Comparison of ENCODE assay signal across 8 cellular contexts in the genomic region with DNA sequence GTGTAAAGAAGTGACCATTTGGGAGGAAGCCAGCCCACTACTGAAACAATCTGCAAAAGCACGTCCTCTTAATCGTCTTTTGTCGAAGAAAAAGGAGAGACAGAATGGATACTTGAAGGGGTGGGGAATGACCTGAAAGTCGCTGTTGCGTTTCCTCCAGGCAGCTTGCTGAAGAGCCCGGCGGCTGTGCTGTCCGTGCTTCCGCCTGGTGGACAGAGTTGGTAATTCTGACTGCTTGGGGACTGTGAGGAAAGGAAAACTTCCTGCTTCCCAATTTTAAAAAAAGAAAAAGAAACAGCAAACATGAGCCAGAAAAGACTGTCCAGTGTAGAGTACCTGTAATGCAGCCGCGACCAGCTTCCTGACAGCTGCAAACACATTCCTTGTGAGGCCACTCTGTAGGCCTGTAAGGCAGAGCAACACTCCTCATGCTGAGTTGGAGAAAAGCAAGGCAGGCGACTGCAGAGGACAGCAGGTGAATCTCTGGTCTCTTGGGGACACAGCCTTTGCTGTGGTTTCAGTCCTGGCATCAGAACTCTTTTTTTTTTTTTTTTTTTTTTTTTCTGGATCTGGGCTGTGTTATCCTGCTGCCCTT.
DNase-seq lines count a peak whose midpoint lies in the region; ATAC-seq and TF ChIP-seq lines count a peak whose summit lies in the region.

No MANE protein-coding gene starts in this region.

- H4K20me1 ChIP-seq in Karpas-422 (ENCODE audit: insufficient read depth, low read depth, low read length), result no peaks in the 10 kb centered on the region

- H3K36me3 ChIP-seq in Karpas-422 (ENCODE audit: insufficient read depth, low read length) (no peaks in the 10 kb centered on the region), tibial nerve (no peaks in the 10 kb centered on the region)

- H3K9me3 ChIP-seq in Karpas-422 (ENCODE audit: low read length), result no peaks in the 10 kb centered on the region
- no peaks in the 10 kb centered on the region for H3K9me3 ChIP-seq in tibial nerve

- ATAC-seq in GM21526 (IDR thresholded peaks at IDR 0.05; ENCODE audit: low FRiP score, unreplicated experiment), result peak; percentile 69

- no peak overlapping the region for H2AFZ ChIP-seq in Karpas-422 (ENCODE audit: low read length)

- H3K4me1 ChIP-seq in Karpas-422 (ENCODE audit: low read length) (no peaks in the 10 kb centered on the region), tibial nerve (no peaks in the 10 kb centered on the region)

- H3K79me2 ChIP-seq in Karpas-422 (ENCODE audit: low read length), result no peaks in the 10 kb centered on the region

- H3K27ac ChIP-seq in Karpas-422 (ENCODE audit: low read length) (no peak overlapping the region), tibial nerve (no peak overlapping the region)

- H3K27me3 ChIP-seq in Karpas-422 (ENCODE audit: low read length), result no peaks in the 10 kb centered on the region
- no peaks in the 10 kb centered on the region for H3K27me3 ChIP-seq in tibial nerve

- TF ChIP-seq CTCF in tibial nerve (IDR thresholded peaks at IDR 0.05), result peak; percentile 46 to 85 (median 64)

- H3K4me3 ChIP-seq in Karpas-422 (ENCODE audit: low read length), result no peak overlapping the region
- no peak overlapping the region for H3K4me3 ChIP-seq in tibial nerve

- H3K4me2 ChIP-seq in Karpas-422 (ENCODE audit: low read depth, low read length, poor library complexity, severe bottlenecking), result no peak overlapping the region

- WGBS in tibial nerve, 2 donors, result 12 to 15% methylated on average over 12 of the region's 12 CpGs

- H3K9me2 ChIP-seq in Karpas-422 (replicated peaks; ENCODE audit: insufficient read depth, low read length), result no peaks in the 10 kb centered on the region

- peak; percentile 13 for DNase-seq in GM03348 (ENCODE audit: low spot score)
- DNase-seq in Karpas-422, result peak; percentile 64
- peak; percentile 52 for DNase-seq in amniotic epithelial cell (ENCODE audit: low read depth)
- DNase-seq in iPS DF 4.7 (ENCODE audit: extremely low read depth, low spot score), result peak; percentile 36
- peak; percentile 63 to 87 for DNase-seq in tibial nerve (ENCODE audit: low spot score in 2 of 2)
- DNase-seq in DMS79 treated with DMSO at 0.1 percent for 48 hours (lab: John Stamatoyannopoulos, UW), result no peak
- no peak for DNase-seq in activated effector memory CD4-positive, alpha-beta T cell treated with anti-CD3 and anti-CD28 coated beads, Interleukin-2, amount 50 U/mL, for 16 hours

- TF ChIP-seq POLR2A in tibial nerve (IDR thresholded peaks at IDR 0.05), result no peak

- no peak for TF ChIP-seq EP300 in tibial nerve (IDR thresholded peaks at IDR 0.05)

- H3K9ac ChIP-seq in Karpas-422 (ENCODE audit: low read length), result no peak overlapping the region

Comparison
In these comparisons a context has a peak if more than half of its experiments do, and no peak if none do; other contexts are left out.
1. DNase-seq: peak in GM03348 (single experiment), Karpas-422 (single experiment), amniotic epithelial cell (single experiment), iPS DF 4.7 (single experiment) and tibial nerve (2 of 2); none in DMS79 treated with DMSO at 0.1 percent for 48 hours (single experiment) and activated effector memory CD4-positive, alpha-beta T cell treated with anti-CD3 and anti-CD28 coated beads, Interleukin-2, amount 50 U/mL, for 16 hours (single experiment).